In genomic region chr3:47380026-47380600, GRCh38 we compare ENCODE assay signal across 1 cellular context.
TF ChIP-seq lines count a peak whose summit lies in the region.

No MANE protein-coding gene starts in this region.

TF ChIP-seq in HepG2, 621 proteins besides CTCF, POLR2A, EP300 and RAD21 (continued from another document and continues in another):
- TF ChIP-seq HNRNPUL1 (IDR thresholded peaks at IDR 0.05; ENCODE audit: low read depth, low read length) = no peak
- no peak for TF ChIP-seq HOMEZ (CRISPR knock-in tag; IDR thresholded peaks at IDR 0.05; ENCODE audit: low read depth)
- no peak for TF ChIP-seq MNT (IDR thresholded peaks at IDR 0.05)
- no peak for TF ChIP-seq KAT8 (CRISPR knock-in tag; IDR thresholded peaks at IDR 0.05)
- no peak for TF ChIP-seq GTF3A (CRISPR knock-in tag; conservative IDR thresholded peaks at IDR 0.05)
- no peak for TF ChIP-seq ZNF552 (CRISPR knock-in tag; IDR thresholded peaks at IDR 0.05; ENCODE audit: borderline replicate concordance)
- TF ChIP-seq ZNF441 (CRISPR knock-in tag; IDR thresholded peaks at IDR 0.05; ENCODE audit: borderline replicate concordance) = no peak
- TF ChIP-seq BATF2 (CRISPR knock-in tag; IDR thresholded peaks at IDR 0.05) = no peak
- TF ChIP-seq CENPT (CRISPR knock-in tag; IDR thresholded peaks at IDR 0.05; ENCODE audit: low read depth) = 0 out of 2 replicates have a peak, but pooled peaks have one; percentile 48
- TF ChIP-seq CENPX (CRISPR knock-in tag; IDR thresholded peaks at IDR 0.05) = no peak
- no peak for TF ChIP-seq KMT2A (CRISPR knock-in tag; IDR thresholded peaks at IDR 0.05)
- TF ChIP-seq HIVEP1 (CRISPR knock-in tag; IDR thresholded peaks at IDR 0.05) = 0 out of 2 replicates have a peak, but pooled peaks have one; percentile 10
- TF ChIP-seq ZNF292 (CRISPR knock-in tag; IDR thresholded peaks at IDR 0.05; ENCODE audit: borderline replicate concordance, low read depth) = no peak
- TF ChIP-seq NFYB (CRISPR knock-in tag; IDR thresholded peaks at IDR 0.05) = no peak
- 0 out of 2 replicates have a peak, but pooled peaks have one; percentile 17 for TF ChIP-seq ZNF224 (CRISPR knock-in tag; IDR thresholded peaks at IDR 0.05)
- TF ChIP-seq ZNF230 (CRISPR knock-in tag; IDR thresholded peaks at IDR 0.05) = no peak; the same call in 1 of the 2 replicates
- no peak for TF ChIP-seq ZNF616 (CRISPR knock-in tag; IDR thresholded peaks at IDR 0.05; ENCODE audit: low read depth)
- TF ChIP-seq ZNF558 (CRISPR knock-in tag; IDR thresholded peaks at IDR 0.05; ENCODE audit: borderline replicate concordance) = no peak
- TF ChIP-seq NFIB (CRISPR knock-in tag; IDR thresholded peaks at IDR 0.05; ENCODE audit: borderline replicate concordance) = no peak
- TF ChIP-seq ZC3H13 (CRISPR knock-in tag; IDR thresholded peaks at IDR 0.05) = no peak
- no peak for TF ChIP-seq MZF1 (CRISPR knock-in tag; IDR thresholded peaks at IDR 0.05; ENCODE audit: borderline replicate concordance)
- no peak for TF ChIP-seq GTF2F1 (IDR thresholded peaks at IDR 0.05; ENCODE audit: low read length)
- no peak for TF ChIP-seq ESRRA (CRISPR knock-in tag; IDR thresholded peaks at IDR 0.05; ENCODE audit: low read depth)
- TF ChIP-seq ZNF296 (CRISPR knock-in tag; conservative IDR thresholded peaks at IDR 0.05) = no peak; the same call in 1 of the 2 replicates
- TF ChIP-seq HOXA9 (CRISPR knock-in tag; IDR thresholded peaks at IDR 0.05; ENCODE audit: borderline replicate concordance) = no peak
- TF ChIP-seq DBP (CRISPR knock-in tag; IDR thresholded peaks at IDR 0.05; ENCODE audit: not compliant biosample characterization) = no peak
- TF ChIP-seq KDM5B (CRISPR knock-in tag; IDR thresholded peaks at IDR 0.05; ENCODE audit: borderline replicate concordance) = no peak
- no peak for TF ChIP-seq SP4 (CRISPR knock-in tag; IDR thresholded peaks at IDR 0.05)
- TF ChIP-seq THRA (CRISPR knock-in tag; IDR thresholded peaks at IDR 0.05; ENCODE audit: borderline replicate concordance) = no peak
- no peak for TF ChIP-seq MIER3 (CRISPR knock-in tag; IDR thresholded peaks at IDR 0.05; ENCODE audit: borderline replicate concordance)
- TF ChIP-seq MTA1 (CRISPR knock-in tag; IDR thresholded peaks at IDR 0.05; ENCODE audit: borderline replicate concordance) = peak; percentile 6; the same call in 1 of the 2 replicates
- no peak for TF ChIP-seq HOXA7 (CRISPR knock-in tag; IDR thresholded peaks at IDR 0.05)
- TF ChIP-seq CEBPB (IDR thresholded peaks at IDR 0.05; ENCODE audit: borderline replicate concordance, low read depth, low read length) = no peak
- no peak for TF ChIP-seq ZNF30 (CRISPR knock-in tag; IDR thresholded peaks at IDR 0.05)
- TF ChIP-seq ZNF800 (CRISPR knock-in tag; IDR thresholded peaks at IDR 0.05) = no peak; the same call in 1 of the 2 replicates
- no peak for TF ChIP-seq ZNF770 (CRISPR knock-in tag; IDR thresholded peaks at IDR 0.05)
- 0 out of 2 replicates have a peak, but pooled peaks have one; percentile 15 for TF ChIP-seq ZNF703 (CRISPR knock-in tag; IDR thresholded peaks at IDR 0.05; ENCODE audit: borderline replicate concordance)
- no peak for TF ChIP-seq ZFP82 (CRISPR knock-in tag; IDR thresholded peaks at IDR 0.05; ENCODE audit: borderline replicate concordance)
- no peak for TF ChIP-seq TBX2 (CRISPR knock-in tag; IDR thresholded peaks at IDR 0.05; ENCODE audit: borderline replicate concordance)
- no peak for TF ChIP-seq ZNF597 (CRISPR knock-in tag; IDR thresholded peaks at IDR 0.05)
- TF ChIP-seq HCFC1 (IDR thresholded peaks at IDR 0.05; ENCODE audit: low read depth, low read length) = no peak
- no peak for TF ChIP-seq ZNF614 (CRISPR knock-in tag; IDR thresholded peaks at IDR 0.05; ENCODE audit: borderline replicate concordance)
- no peak for TF ChIP-seq PRDM15 (CRISPR knock-in tag; IDR thresholded peaks at IDR 0.05)
- peak; percentile 22; the same call in 1 of the 2 replicates for TF ChIP-seq ZNF432 (CRISPR knock-in tag; IDR thresholded peaks at IDR 0.05; ENCODE audit: borderline replicate concordance)
- TF ChIP-seq ZNF687 (CRISPR knock-in tag; IDR thresholded peaks at IDR 0.05) = no peak
- no peak for TF ChIP-seq KDM6A (CRISPR knock-in tag; IDR thresholded peaks at IDR 0.05; ENCODE audit: low read depth)
